In the genomic region with DNA sequence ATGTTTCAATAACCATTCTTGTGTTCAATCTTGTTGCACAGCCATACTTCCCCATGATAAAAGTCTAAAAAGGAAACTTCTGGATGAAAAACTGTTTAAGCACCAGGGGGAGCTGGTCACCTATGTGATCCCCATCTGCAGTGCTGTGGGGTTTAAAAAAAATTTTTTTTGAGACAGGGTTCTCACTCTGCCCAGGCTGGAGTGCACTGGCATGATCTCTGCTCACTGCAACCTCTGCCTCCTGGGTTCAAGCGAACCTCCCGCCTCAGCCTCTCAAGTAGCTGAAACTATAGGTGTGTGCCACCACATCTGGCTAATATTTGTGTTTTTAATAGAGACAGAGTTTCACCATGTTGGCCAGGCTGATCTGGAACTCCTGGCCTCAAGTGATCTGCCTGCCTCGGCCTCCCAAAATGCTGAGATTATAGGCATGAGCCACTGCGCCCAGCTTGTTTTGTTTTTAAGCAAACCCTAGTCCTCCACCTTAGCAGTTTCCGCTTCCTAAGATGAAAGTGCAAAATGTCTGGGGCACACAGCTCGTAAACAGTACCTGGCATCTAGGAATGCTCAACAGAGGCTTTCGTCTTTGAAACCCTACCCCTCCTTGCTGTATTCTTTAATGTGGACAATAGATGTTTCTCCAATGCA, we compare ENCODE assay signal across 9 cellular contexts. TPM values are rescaled to one million over a fixed set of nuclear protein-coding genes. Genes with fewer than 3 reads are reported as not detected.
A peak's percentile ranks its signal among the peaks of the same experiment; 100 is the strongest.
DNase-seq lines count a peak whose midpoint lies in the region; ATAC-seq, FAIRE-seq and TF ChIP-seq lines count a peak whose summit lies in the region.
"Had no signal": no experiment of that assay in that cellular context is flagged by ENCODE, and none has a peak within 500 bp of the region (broad histone marks: within the 10 kb centered on the region; RNA-seq: fewer than 3 reads in every experiment).

No MANE protein-coding gene starts in this region.

- H3K27ac ChIP-seq in ascending aorta = no peak overlapping the region
- no peak overlapping the region for H3K27ac ChIP-seq in tibial nerve

- H3K27me3 ChIP-seq in ascending aorta = no peaks in the 10 kb centered on the region
- no peaks in the 10 kb centered on the region for H3K27me3 ChIP-seq in tibial nerve

- TF ChIP-seq CTCF in AG09319 (IDR thresholded peaks at IDR 0.05; ENCODE audit: low read depth, low read length) (peak; percentile 61), ascending aorta (IDR thresholded peaks at IDR 0.05) (peak in 2 of 3 experiments; percentile 18 to 46), tibial nerve (IDR thresholded peaks at IDR 0.05) (peak in 3 of 5 experiments; percentile 7 to 29 (median 24))

- H3K4me1 ChIP-seq in ascending aorta (no peaks in the 10 kb centered on the region), tibial nerve (no peaks in the 10 kb centered on the region)

- TF ChIP-seq POLR2A in GM12892 (IDR thresholded peaks at IDR 0.05; ENCODE audit: low read depth, low read length) (no peak), tibial nerve (IDR thresholded peaks at IDR 0.05) (no peak)

- FAIRE-seq in GM12892 (lab: Jason Lieb, UNC) = peak; percentile 74

- no peak overlapping the region for H3K4me3 ChIP-seq in ascending aorta
- H3K4me3 ChIP-seq in tibial nerve = no peak overlapping the region
- H3K4me3 ChIP-seq: lung had no signal

- H3K9me3 ChIP-seq in ascending aorta = no peaks in the 10 kb centered on the region
- H3K9me3 ChIP-seq in tibial nerve = no peaks in the 10 kb centered on the region

- intact Hi-C loops in ascending aorta (cut with DNase I) (loop anchor here (10.0 kb wide), 1 partner anchor 1217 kb away; no protein-coding TSS in a partner anchor), left colon (cut with DNase I, micrococcal nuclease) (no loop called here)

- TF ChIP-seq EP300 in tibial nerve (IDR thresholded peaks at IDR 0.05) = no peak

- DNase-seq in AG09319 (ENCODE audit: extremely low read depth, low read depth) (no peak), GM12892 (ENCODE audit: insufficient read length) (no peak), OCI-M1 (lab: John Stamatoyannopoulos, UW) (peak; percentile 71), ascending aorta (ENCODE audit: low spot score in 2 of 2) (no peak), left colon (no peak), tibial nerve (ENCODE audit: low spot score in 2 of 2) (peak in 1 of 2 donors; percentile 18), T-helper 9 cell (no peak)

- H3K36me3 ChIP-seq in ascending aorta (no peaks in the 10 kb centered on the region), tibial nerve (peaks cover 0 to under 1% (median 0%) of the 10 kb centered on the region in 3 donors)

- ATAC-seq in HG03354 (IDR thresholded peaks at IDR 0.05; ENCODE audit: poor library complexity, severe bottlenecking, unreplicated experiment) (peak; percentile 75), left colon (peak; percentile 69)

- WGBS in tibial nerve, 2 donors = 85 to 86% methylated on average over 7 of the region's 7 CpGs

RNA-seq across cellular contexts. Expression of a gene that starts 25.4 kb away (rescaled TPM):
- 46.4 TPM for polyA plus RNA-seq in GM12892 (2012; ENCODE audit: missing spikeins)
- 15.8 TPM for total RNA-seq in ascending aorta
- total RNA-seq in left colon = 10 to 100 TPM; 61.0 to 63.9 TPM
- total RNA-seq in tibial nerve = 10 to 100 TPM; 27.2 to 48.5 (median 31.7) TPM
